In genomic region chr1:81760487-81761097, GRCh38 we compare ENCODE assay signal across 8 cellular contexts.
DNase-seq lines count a peak whose midpoint lies in the region; ATAC-seq and FAIRE-seq lines count a peak whose summit lies in the region.
"Had no signal": no experiment of that assay in that cellular context is flagged by ENCODE, and none has a peak within 500 bp of the region (broad histone marks: within the 10 kb centered on the region; RNA-seq: fewer than 3 reads in every experiment).

No MANE protein-coding gene starts in this region.

- FAIRE-seq in endometrium (lab: Jason Lieb, UNC): peak; percentile 90

- ATAC-seq in HG03196 (IDR thresholded peaks at IDR 0.05; ENCODE audit: unreplicated experiment): no peak
- ATAC-seq: sciatic nerve had no signal

- DNase-seq in GM04504 (ENCODE audit: low read depth): peak; percentile 5
- DNase-seq in NAMALWA (ENCODE audit: low spot score): peak; percentile 32
- peak; percentile 4 for DNase-seq in non-pigmented ciliary epithelial cell (ENCODE audit: low read depth)
- DNase-seq in DMS79 treated with DMSO at 0.1 percent for 48 hours (lab: John Stamatoyannopoulos, UW): no peak
- DNase-seq in activated effector memory CD4-positive, alpha-beta T cell treated with anti-CD3 and anti-CD28 coated beads, Interleukin-2, amount 50 U/mL, for 16 hours: no peak

Comparison
In these comparisons a context has a peak if more than half of its experiments do, and no peak if none do; other contexts are left out.
1. DNase-seq: peak in GM04504 (single experiment), NAMALWA (single experiment) and non-pigmented ciliary epithelial cell (single experiment); none in DMS79 treated with DMSO at 0.1 percent for 48 hours (single experiment) and activated effector memory CD4-positive, alpha-beta T cell treated with anti-CD3 and anti-CD28 coated beads, Interleukin-2, amount 50 U/mL, for 16 hours (single experiment).